ENCODE assay signal across 1 cellular context in the genomic region with DNA sequence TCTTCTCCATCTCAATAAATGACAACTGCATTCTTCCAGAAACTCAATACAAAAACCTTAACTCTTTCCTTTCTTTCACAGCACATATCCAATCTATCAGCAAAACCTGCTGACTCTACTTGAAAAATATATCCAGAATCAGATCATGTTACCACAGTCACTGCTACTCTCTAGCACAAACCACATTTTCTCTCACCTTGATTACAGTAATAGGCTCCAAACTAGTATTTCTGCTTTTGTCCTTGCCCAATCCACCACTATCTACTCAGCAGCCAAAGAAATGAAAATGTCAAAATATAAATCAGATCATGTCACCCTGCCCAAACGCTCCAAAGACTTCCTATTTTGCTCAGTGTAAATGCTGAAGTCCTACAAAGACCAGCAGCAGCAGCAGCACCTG.
TF ChIP-seq lines count a peak whose summit lies in the region.

No MANE protein-coding gene starts in this region.

TF ChIP-seq in K562, 482 proteins besides CTCF, POLR2A, EP300 and RAD21 (continued from another document):
- TF ChIP-seq RNF219 (CRISPR knock-in tag; IDR thresholded peaks at IDR 0.05) (no peak), PBX2 (CRISPR knock-in tag; IDR thresholded peaks at IDR 0.05; ENCODE audit: low read depth) (no peak), PBX2 (tag; conservative IDR thresholded peaks at IDR 0.05; ENCODE audit: low read depth) (peak; percentile 29; the same call in 1 of the 2 replicates)
